19 cellular contexts compared by ENCODE assay signal in the genomic region with DNA sequence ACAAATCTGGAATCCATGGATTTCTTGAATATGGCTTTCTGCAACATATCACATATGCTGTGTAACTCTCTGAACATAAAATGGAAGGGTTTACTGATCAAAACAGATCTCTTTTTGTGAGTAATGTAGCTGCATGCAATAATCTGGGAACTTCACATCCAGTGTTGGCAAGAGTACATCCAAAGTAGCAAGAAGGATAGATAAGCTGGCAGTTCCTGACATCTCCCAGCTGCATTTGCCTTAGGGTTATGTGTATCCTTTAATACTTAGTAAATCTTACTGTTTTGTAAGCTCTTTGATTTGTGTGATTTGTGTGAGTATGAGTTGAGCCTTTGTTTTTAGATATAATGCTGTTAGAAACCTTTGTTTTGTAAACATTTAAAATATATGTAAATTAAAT.
DNase-seq lines count a peak whose midpoint lies in the region; ATAC-seq, FAIRE-seq and TF ChIP-seq lines count a peak whose summit lies in the region.
"Had no signal": no experiment of that assay in that cellular context is flagged by ENCODE, and none has a peak within 500 bp of the region (broad histone marks: within the 10 kb centered on the region; RNA-seq: fewer than 3 reads in every experiment).

No MANE protein-coding gene starts in this region.

- FAIRE-seq in frontal cortex (lab: Jason Lieb, UNC): no peak
- FAIRE-seq: GM12892, HepG2, HTR-8/SVneo had no signal

- no peak for TF ChIP-seq CTCF in right atrium auricular region (IDR thresholded peaks at IDR 0.05)
- no peak for TF ChIP-seq CTCF in fibroblast of pulmonary artery (IDR thresholded peaks at IDR 0.05; ENCODE audit: low read length, missing control alignments)
- TF ChIP-seq CTCF in lung (IDR thresholded peaks at IDR 0.05; ENCODE audit: control extremely low read depth, extremely low read depth): no peak
- TF ChIP-seq CTCF in upper lobe of right lung (IDR thresholded peaks at IDR 0.05): no peak
- no peak for TF ChIP-seq CTCF in vagina (IDR thresholded peaks at IDR 0.05)

- H3K27ac ChIP-seq in right atrium auricular region (no peak overlapping the region), lung (ENCODE audit: low read depth in 1 of 2, low read length in 1 of 2) (no peak overlapping the region), upper lobe of right lung (no peak overlapping the region), vagina (no peak overlapping the region)
- H3K27ac ChIP-seq: 22Rv1, BLaER1 had no signal

- intact Hi-C loops in Right ventricle myocardium inferior (cut with DNase I) (no loop called here), upper lobe of right lung (cut with DNase I) (no loop called here), vagina (cut with DNase I) (no loop called here)

- H3K4me1 ChIP-seq in right atrium auricular region (no peaks in the 10 kb centered on the region), lung (ENCODE audit: control insufficient read depth in 2 of 2, insufficient read depth in 2 of 2, low read length in 2 of 2) (no peaks in the 10 kb centered on the region), upper lobe of right lung (no peaks in the 10 kb centered on the region), vagina (no peaks in the 10 kb centered on the region)
- H3K4me1 ChIP-seq: BLaER1, Caco-2 had no signal

- H3K4me3 ChIP-seq in right atrium auricular region (no peak overlapping the region), fibroblast of pulmonary artery (replicated peaks; ENCODE audit: low read depth, low read length) (no peak overlapping the region), lung (no peak overlapping the region), upper lobe of right lung (no peak overlapping the region), vagina (no peak overlapping the region)
- H3K4me3 ChIP-seq: BLaER1, GM23338 had no signal

- DNase-seq in Right ventricle myocardium inferior (ENCODE audit: missing footprints) (no peak), right atrium auricular region (ENCODE audit: low spot score) (no peak), fibroblast of pulmonary artery (ENCODE audit: low read depth) (peak; percentile 68), lung (ENCODE audit: low spot score) (no peak), upper lobe of right lung (no peak), frontal cortex (ENCODE audit: low spot score in 2 of 2) (no peak), vagina (ENCODE audit: extremely low spot score in 2 of 2) (no peak)
- DNase-seq: Caco-2; CD8-positive, alpha-beta memory T cell; DND-41; GDM1; H9 had no signal

- H3K36me3 ChIP-seq in right atrium auricular region (no peaks in the 10 kb centered on the region), lung (ENCODE audit: control insufficient read depth in 2 of 2, insufficient read depth in 2 of 2, low read length in 2 of 2) (no peaks in the 10 kb centered on the region), upper lobe of right lung (no peaks in the 10 kb centered on the region), vagina (no peaks in the 10 kb centered on the region)
- H3K36me3 ChIP-seq: BLaER1 had no signal

- TF ChIP-seq POLR2A in vagina (IDR thresholded peaks at IDR 0.05): no peak

- H3K9me3 ChIP-seq in right atrium auricular region (no peaks in the 10 kb centered on the region), lung (ENCODE audit: control insufficient read depth in 2 of 2, insufficient read depth in 1 of 2, low read length in 1 of 2) (no peaks in the 10 kb centered on the region), upper lobe of right lung (no peaks in the 10 kb centered on the region), vagina (no peaks in the 10 kb centered on the region)
- H3K9me3 ChIP-seq: BLaER1, Caco-2 had no signal

- no peaks in the 10 kb centered on the region for H3K27me3 ChIP-seq in right atrium auricular region
- H3K27me3 ChIP-seq in lung (ENCODE audit: control insufficient read depth, insufficient read depth): no peaks in the 10 kb centered on the region
- no peaks in the 10 kb centered on the region for H3K27me3 ChIP-seq in upper lobe of right lung
- no peaks in the 10 kb centered on the region for H3K27me3 ChIP-seq in vagina
- H3K27me3 ChIP-seq: BLaER1 had no signal

- ATAC-seq in Right ventricle myocardium inferior (peak; percentile 86), lung (ENCODE audit: insufficient read depth, low FRiP score) (peak; percentile 41), upper lobe of right lung (peak; percentile 36), HG02610 (IDR thresholded peaks at IDR 0.05; ENCODE audit: unreplicated experiment) (no peak)
- ATAC-seq: GM23338, HepG2 had no signal
